Comparison of ENCODE assay signal across 14 cellular contexts in the genomic region with DNA sequence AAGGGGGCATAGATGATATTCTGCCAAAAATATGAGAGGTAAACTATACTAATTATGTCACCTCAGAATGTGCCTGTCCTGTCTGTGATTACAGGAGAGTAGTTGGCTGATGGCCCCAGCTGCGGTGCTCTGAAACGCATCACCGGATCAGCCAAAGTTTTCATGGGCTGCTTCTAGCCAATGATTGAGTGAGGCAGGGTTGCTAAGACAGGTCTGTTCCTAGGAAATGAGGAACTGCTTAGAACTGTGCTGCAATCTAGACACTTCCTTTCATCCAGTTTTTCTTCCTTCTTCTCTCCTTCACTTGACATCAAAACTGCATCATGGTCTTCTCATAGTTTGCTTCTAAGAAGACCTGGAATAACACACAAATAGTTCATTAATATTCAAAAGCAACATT.
"Had no signal": no experiment of that assay in that cellular context is flagged by ENCODE, and none has a peak within 500 bp of the region (broad histone marks: within the 10 kb centered on the region; RNA-seq: fewer than 3 reads in every experiment).

No MANE protein-coding gene starts in this region.

- H3K9me3 ChIP-seq: left lung, ovary, sigmoid colon had no signal

- H3K9me3 Mint-ChIP-seq: activated CD4-positive, alpha-beta T cell treated with anti-CD3 and anti-CD28 coated beads, Interleukin-2, amount 10 ng/mL, durations not matched to agents 24 days and 14 days; activated naive CD4-positive, alpha-beta T cell treated with anti-CD3 and anti-CD28 coated beads for 36 hours; neural progenitor cell had no signal

- ATAC-seq: foreskin keratinocyte; left lung; stimulated activated naive CD8-positive, alpha-beta T cell treated with anti-CD3 and anti-CD28 coated beads, Interleukin-15, Interleukin-2, amounts not matched to agents 100 U/mL and 50 U/mL, for 24 hours had no signal

- H3K36me3 ChIP-seq: left lung, neural progenitor cell, ovary, sigmoid colon, WERI-Rb-1 had no signal

- DNase-seq: activated CD4-positive, alpha-beta T cell treated with anti-CD3 and anti-CD28 coated beads, Interleukin-2, amount 10 ng/mL, durations not matched to agents 24 days and 14 days; activated CD8-positive, alpha-beta memory T cell treated with anti-CD3 and anti-CD28 coated beads for 24 hours; activated naive CD4-positive, alpha-beta T cell treated with anti-CD3 and anti-CD28 coated beads for 36 hours; foreskin keratinocyte; head of caudate nucleus; islet precursor cell; left lung; mesenchymal stem cell; ovary; sigmoid colon; stimulated activated CD4-positive, alpha-beta T cell treated with anti-CD3 and anti-CD28 coated beads, Interleukin-2, amount 100 ng/mL, for 24 hours; stimulated activated naive CD8-positive, alpha-beta T cell treated with anti-CD3 and anti-CD28 coated beads, Interleukin-15, Interleukin-2, amounts not matched to agents 100 U/mL and 50 U/mL, for 24 hours; WERI-Rb-1 had no signal

- H3K27me3 Mint-ChIP-seq: activated CD4-positive, alpha-beta T cell treated with anti-CD3 and anti-CD28 coated beads, Interleukin-2, amount 10 ng/mL, durations not matched to agents 24 days and 14 days had no signal

- H3K4me3 ChIP-seq: left lung, neural progenitor cell, ovary, sigmoid colon had no signal

- H3K4me1 Mint-ChIP-seq: activated CD4-positive, alpha-beta T cell treated with anti-CD3 and anti-CD28 coated beads, Interleukin-2, amount 10 ng/mL, durations not matched to agents 24 days and 14 days; neural progenitor cell had no signal

- H3K27ac Mint-ChIP-seq: activated CD4-positive, alpha-beta T cell treated with anti-CD3 and anti-CD28 coated beads, Interleukin-2, amount 10 ng/mL, durations not matched to agents 24 days and 14 days; activated naive CD4-positive, alpha-beta T cell treated with anti-CD3 and anti-CD28 coated beads for 36 hours; neural progenitor cell had no signal

- H3K27me3 ChIP-seq: foreskin keratinocyte, left lung, neural progenitor cell, ovary, sigmoid colon had no signal

- H3K27ac ChIP-seq: foreskin keratinocyte, left lung, neural progenitor cell, ovary, sigmoid colon, WERI-Rb-1 had no signal

- H3K36me3 Mint-ChIP-seq: neural progenitor cell had no signal

- H3K4me3 Mint-ChIP-seq: activated CD4-positive, alpha-beta T cell treated with anti-CD3 and anti-CD28 coated beads, Interleukin-2, amount 10 ng/mL, durations not matched to agents 24 days and 14 days; activated naive CD4-positive, alpha-beta T cell treated with anti-CD3 and anti-CD28 coated beads for 36 hours; neural progenitor cell had no signal

- H3K4me1 ChIP-seq: foreskin keratinocyte, left lung, sigmoid colon had no signal
